In the genomic region with DNA sequence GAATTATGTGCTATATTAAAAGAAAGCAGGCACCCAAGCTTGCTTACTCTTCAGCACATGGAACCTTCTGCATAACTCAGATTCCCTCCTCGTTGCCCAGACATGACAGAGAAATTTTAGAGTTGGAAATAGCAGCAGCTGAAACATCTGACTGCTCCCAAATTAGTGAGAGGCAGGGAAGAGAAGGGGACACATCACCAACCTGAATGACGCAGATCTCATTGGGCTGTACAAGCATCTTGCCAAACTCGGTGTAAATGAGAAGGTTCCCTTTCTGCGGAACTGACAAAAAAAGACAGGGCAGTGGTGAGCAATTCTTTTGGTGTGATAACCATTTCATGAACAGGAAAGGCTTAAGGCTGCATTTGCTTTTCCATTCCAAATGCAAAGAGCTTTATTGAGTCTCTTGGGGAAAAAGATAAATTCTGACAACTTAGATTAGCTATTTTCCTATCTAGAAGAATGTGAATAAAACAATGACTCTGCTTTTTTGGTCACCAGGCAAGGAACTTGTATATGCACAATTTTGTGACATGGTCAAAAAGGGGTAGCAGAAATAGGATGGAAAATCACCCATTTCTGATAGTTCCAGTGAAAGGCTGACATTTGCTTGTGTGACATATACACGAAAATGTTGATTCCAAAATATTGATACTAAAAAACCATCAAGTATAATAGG, we compare ENCODE assay signal across 1 cellular context.
A peak's percentile ranks its signal among the peaks of the same experiment; 100 is the strongest.
TF ChIP-seq lines count a peak whose summit lies in the region.

No MANE protein-coding gene starts in this region.

TF ChIP-seq in HepG2, 621 proteins besides CTCF, POLR2A, EP300 and RAD21:
- peak; percentile 87 for TF ChIP-seq RBM22 (optimal IDR thresholded peaks at IDR 0.05; ENCODE audit: low read length)
- TF ChIP-seq, protein P1, sequence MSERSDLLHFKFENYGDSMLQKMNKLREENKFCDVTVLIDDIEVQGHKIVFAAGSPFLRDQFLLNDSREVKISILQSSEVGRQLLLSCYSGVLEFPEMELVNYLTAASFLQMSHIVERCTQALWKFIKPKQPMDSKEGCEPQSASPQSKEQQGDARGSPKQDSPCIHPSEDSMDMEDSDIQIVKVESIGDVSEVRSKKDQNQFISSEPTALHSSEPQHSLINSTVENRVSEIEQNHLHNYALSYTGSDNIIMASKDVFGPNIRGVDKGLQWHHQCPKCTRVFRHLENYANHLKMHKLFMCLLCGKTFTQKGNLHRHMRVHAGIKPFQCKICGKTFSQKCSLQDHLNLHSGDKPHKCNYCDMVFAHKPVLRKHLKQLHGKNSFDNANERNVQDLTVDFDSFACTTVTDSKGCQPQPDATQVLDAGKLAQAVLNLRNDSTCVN (CRISPR knock-in tag; IDR thresholded peaks at IDR 0.05; ENCODE audit: borderline replicate concordance): no peak
TF ChIP-seq in HepG2: peak in this region for 1.
